ENCODE assay signal across 9 cellular contexts in the genomic region with DNA sequence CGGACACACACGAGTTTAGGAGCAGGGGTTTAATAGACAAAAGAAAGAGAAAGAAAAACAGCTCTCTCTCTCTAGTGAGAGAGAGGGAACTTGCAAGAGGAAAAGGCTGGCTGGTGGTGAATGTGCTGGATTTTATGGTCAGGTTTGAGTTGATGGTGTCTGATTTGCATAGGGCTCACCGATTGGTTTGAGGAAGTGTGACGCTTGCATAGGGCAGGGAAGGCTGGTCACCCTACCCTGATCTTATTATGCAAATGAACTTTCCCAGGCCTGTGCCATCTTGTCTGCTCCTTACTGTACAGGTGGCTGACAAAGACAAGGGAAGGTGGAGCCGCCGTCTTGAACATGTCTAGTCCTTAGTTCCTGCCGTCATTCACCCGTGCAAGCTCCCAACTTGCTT.
DNase-seq lines count a peak whose midpoint lies in the region; ATAC-seq and TF ChIP-seq lines count a peak whose summit lies in the region.
"Had no signal": no experiment of that assay in that cellular context is flagged by ENCODE, and none has a peak within 500 bp of the region (broad histone marks: within the 10 kb centered on the region; RNA-seq: fewer than 3 reads in every experiment).

No MANE protein-coding gene starts in this region.

- H3K27me3 ChIP-seq in WERI-Rb-1 (ENCODE audit: insufficient read depth, low read depth, severe bottlenecking), result no peaks in the 10 kb centered on the region
- no peaks in the 10 kb centered on the region for H3K27me3 ChIP-seq in PC-3 (ENCODE audit: low read length)

- no peak for TF ChIP-seq CTCF in GM12865 (IDR thresholded peaks at IDR 0.05; ENCODE audit: insufficient read depth, low read depth, low read length, missing control alignments)
- no peak for TF ChIP-seq CTCF in WERI-Rb-1 (IDR thresholded peaks at IDR 0.05; ENCODE audit: low read depth, low read length)
- no peak for TF ChIP-seq CTCF in mucosa of descending colon (IDR thresholded peaks at IDR 0.05)
- TF ChIP-seq CTCF in PC-3 (conservative IDR thresholded peaks at IDR 0.05; ENCODE audit: low read depth, low read length), result no peak

- H3F3A ChIP-seq in PC-3 (ENCODE audit: low read length, unreplicated experiment), result no peaks in the 10 kb centered on the region

- H3K27ac ChIP-seq in WERI-Rb-1 (no peak overlapping the region), PC-3 (ENCODE audit: low read length) (no peak overlapping the region)

- POLR2A ChIA-PET in PC-3 (lab: Charles Lee; ENCODE audit: unreplicated experiment), result no interaction called here

- no peak overlapping the region for H3K4me2 ChIP-seq in PC-3 (ENCODE audit: low read length)

- ATAC-seq in mucosa of descending colon (peak; percentile 96), GM19467 (IDR thresholded peaks at IDR 0.05; ENCODE audit: unreplicated experiment) (no peak), PC-3 (no peak)

- intact Hi-C loops in mucosa of descending colon (cut with DNase I, micrococcal nuclease), result no loop called here
- intact Hi-C loops in head of caudate nucleus (cut with DNase I), result no loop called here
- intact Hi-C loops in PC-3 (cut with micrococcal nuclease), result no loop called here

- H2AFZ ChIP-seq in PC-3 (ENCODE audit: low read length), result no peak overlapping the region

- peak; percentile 0 for DNase-seq in GM12865 (ENCODE audit: low read depth)
- peak; percentile 76 for DNase-seq in NCI-H2029 (lab: John Stamatoyannopoulos, UW)
- DNase-seq in WERI-Rb-1, result peak; percentile 27
- peak; percentile 15 to 33 (median 27) for DNase-seq in mucosa of descending colon
- DNase-seq in head of caudate nucleus, result no peak
- DNase-seq in PC-3, result no peak
- no peak for DNase-seq in G401 (ENCODE audit: low spot score)
- DNase-seq: activated CD4-positive, alpha-beta T cell treated with anti-CD3 and anti-CD28 coated beads, Interleukin-2, amount 50 U/mL, for 4 hours had no signal

- in situ Hi-C loops in G401 (cut with HindIII; ENCODE audit: low sequenced_read_pairs), result no loop called here

- no peaks in the 10 kb centered on the region for H3K9me3 ChIP-seq in WERI-Rb-1 (ENCODE audit: severe bottlenecking)
- H3K9me3 ChIP-seq in mucosa of descending colon, result no peaks in the 10 kb centered on the region
- H3K9me3 ChIP-seq in PC-3 (ENCODE audit: low read length), result no peaks in the 10 kb centered on the region

- H3K36me3 ChIP-seq in WERI-Rb-1 (no peaks in the 10 kb centered on the region), mucosa of descending colon (ENCODE audit: low read depth) (no peaks in the 10 kb centered on the region), PC-3 (ENCODE audit: low read depth, low read length) (no peaks in the 10 kb centered on the region)

- BruUV-seq in PC-3 (replicated peaks; lab: Mats Ljungman, UMichigan), result no TSS peak

- no peak overlapping the region for H3K9ac ChIP-seq in PC-3 (ENCODE audit: low read length)

- H3K9me2 ChIP-seq in PC-3 (replicated peaks; ENCODE audit: low read length), result no peaks in the 10 kb centered on the region

- H3K4me3 ChIP-seq in GM12865 (ENCODE audit: low read depth, low read length) (no peak overlapping the region), WERI-Rb-1 (ENCODE audit: low read depth, low read length) (no peak overlapping the region), mucosa of descending colon (no peak overlapping the region), PC-3 (ENCODE audit: low read length) (no peak overlapping the region)

- H3K4me1 ChIP-seq in mucosa of descending colon (ENCODE audit: low read depth) (no peaks in the 10 kb centered on the region), PC-3 (ENCODE audit: insufficient read depth, low read length) (no peaks in the 10 kb centered on the region)

- H3K79me2 ChIP-seq in PC-3 (ENCODE audit: low read length), result no peaks in the 10 kb centered on the region

- H4K20me1 ChIP-seq in PC-3 (ENCODE audit: low read length), result no peaks in the 10 kb centered on the region

- CTCF ChIA-PET in PC-3 (lab: Charles Lee), result no interaction called here

Comparison
In these comparisons a context has a peak if more than half of its experiments do, and no peak if none do; other contexts are left out.
1. DNase-seq: peak in GM12865 (single experiment), NCI-H2029 (single experiment), WERI-Rb-1 (single experiment) and mucosa of descending colon (3 of 3); none in head of caudate nucleus (0 of 42), PC-3 (single experiment) and G401 (single experiment).